In the genomic region with DNA sequence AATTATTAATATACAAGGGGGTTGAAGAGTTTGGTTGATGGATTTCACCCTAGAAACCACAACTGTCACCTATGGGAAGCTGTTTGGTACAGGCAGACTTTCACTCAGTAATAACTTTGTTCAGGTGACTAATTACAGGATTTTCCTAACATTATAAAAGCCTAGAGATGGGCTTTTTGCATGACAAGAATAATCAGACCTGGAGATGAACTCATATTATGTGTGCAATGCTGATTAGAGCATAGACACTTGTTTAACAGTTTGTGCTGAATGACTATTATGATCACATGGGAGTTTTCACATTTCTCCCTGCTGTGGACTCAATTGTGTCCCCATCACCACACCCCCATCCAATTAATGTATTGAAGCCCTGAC, we compare ENCODE assay signal across 18 cellular contexts.
A peak's percentile ranks its signal among the peaks of the same experiment; 100 is the strongest.
DNase-seq lines count a peak whose midpoint lies in the region; ATAC-seq, FAIRE-seq and TF ChIP-seq lines count a peak whose summit lies in the region.
"Had no signal": no experiment of that assay in that cellular context is flagged by ENCODE, and none has a peak within 500 bp of the region (broad histone marks: within the 10 kb centered on the region; RNA-seq: fewer than 3 reads in every experiment).

No MANE protein-coding gene starts in this region.

- no peaks in the 10 kb centered on the region for H3K9me3 ChIP-seq in endodermal cell (ENCODE audit: control insufficient read depth, low read length)
- H3K9me3 ChIP-seq: left lung had no signal

- H3K4me3 ChIP-seq in endodermal cell (ENCODE audit: low read length) = no peak overlapping the region
- H3K4me3 ChIP-seq: left lung had no signal

- DNase-seq in urothelium cell line (ENCODE audit: low spot score) = no peak
- no peak for DNase-seq in COLO829 (ENCODE audit: low spot score)
- DNase-seq in RKO (ENCODE audit: low spot score) = no peak
- no peak for DNase-seq in endodermal cell
- DNase-seq: activated CD4-positive, alpha-beta memory T cell treated with anti-CD3 and anti-CD28 coated beads, Interleukin-2, amount 10 ng/mL, durations not matched to agents 7 days and 5 days; DND-41; IMR-90; left lung; NCI-H187 treated with DMSO at 0.1 percent for 48 hours; occipital lobe; PC-3 had no signal

- ATAC-seq in GM18498 (IDR thresholded peaks at IDR 0.05; ENCODE audit: unreplicated experiment) = peak; percentile 17
- ATAC-seq in GM19397 (IDR thresholded peaks at IDR 0.05; ENCODE audit: unreplicated experiment) = peak; percentile 38
- peak; percentile 48 for ATAC-seq in HG02840 (IDR thresholded peaks at IDR 0.05; ENCODE audit: low FRiP score, unreplicated experiment)
- ATAC-seq in HG03460 (IDR thresholded peaks at IDR 0.05; ENCODE audit: unreplicated experiment) = peak; percentile 41
- ATAC-seq: left lung, PC-3 had no signal

- peaks cover 22% of the 10 kb centered on the region for H3K4me1 Mint-ChIP-seq in endodermal cell

- H3K27me3 Mint-ChIP-seq in endodermal cell (ENCODE audit: insufficient read depth) = no peaks in the 10 kb centered on the region
- H3K27me3 Mint-ChIP-seq: activated CD4-positive, alpha-beta memory T cell treated with anti-CD3 and anti-CD28 coated beads, Interleukin-2, amount 10 ng/mL, durations not matched to agents 7 days and 5 days had no signal

- no peaks in the 10 kb centered on the region for H3K9me3 Mint-ChIP-seq in endodermal cell
- H3K9me3 Mint-ChIP-seq: activated CD4-positive, alpha-beta memory T cell treated with anti-CD3 and anti-CD28 coated beads, Interleukin-2, amount 10 ng/mL, durations not matched to agents 7 days and 5 days; activated naive CD4-positive, alpha-beta T cell treated with anti-CD3 and anti-CD28 coated beads, Interleukin-2, amount 50 U/mL, for 72 hours; T-helper 1 cell treated with Interleukin-12 subunit alpha and Interleukin-12 subunit beta and Interleukin-4 antibody, amounts not matched to agents 30 μg/mL and 1 μg/mL, for 36 hours had no signal

- H3K27me3 ChIP-seq in endodermal cell (ENCODE audit: control insufficient read depth, insufficient read depth, low read length, poor library complexity, severe bottlenecking) = no peaks in the 10 kb centered on the region
- H3K27me3 ChIP-seq: left lung had no signal

- H3K4me1 ChIP-seq in endodermal cell (ENCODE audit: control insufficient read depth, insufficient read depth, low read length) = peaks cover 12% of the 10 kb centered on the region

- TF ChIP-seq CTCF in endodermal cell (conservative IDR thresholded peaks at IDR 0.05) = no peak

- no peak overlapping the region for H3K4me3 Mint-ChIP-seq in endodermal cell
- H3K4me3 Mint-ChIP-seq: activated CD4-positive, alpha-beta memory T cell treated with anti-CD3 and anti-CD28 coated beads, Interleukin-2, amount 10 ng/mL, durations not matched to agents 7 days and 5 days; T-helper 1 cell treated with Interleukin-12 subunit alpha and Interleukin-12 subunit beta and Interleukin-4 antibody, amounts not matched to agents 30 μg/mL and 1 μg/mL, for 36 hours had no signal

- H3K27ac ChIP-seq in endodermal cell (ENCODE audit: low read depth, low read length) = no peak overlapping the region

- no peak for FAIRE-seq in urothelium cell line (lab: Jason Lieb, UNC)
- FAIRE-seq: colon had no signal

- H3K36me3 ChIP-seq in endodermal cell (ENCODE audit: control insufficient read depth, insufficient read depth, low read length) = no peaks in the 10 kb centered on the region
- H3K36me3 ChIP-seq: left lung had no signal

- H3K27ac Mint-ChIP-seq in endodermal cell = no peak overlapping the region
- H3K27ac Mint-ChIP-seq: activated CD4-positive, alpha-beta memory T cell treated with anti-CD3 and anti-CD28 coated beads, Interleukin-2, amount 10 ng/mL, durations not matched to agents 7 days and 5 days; activated naive CD4-positive, alpha-beta T cell treated with anti-CD3 and anti-CD28 coated beads, Interleukin-2, amount 50 U/mL, for 72 hours; T-helper 1 cell treated with Interleukin-12 subunit alpha and Interleukin-12 subunit beta and Interleukin-4 antibody, amounts not matched to agents 30 μg/mL and 1 μg/mL, for 36 hours had no signal

- no peaks in the 10 kb centered on the region for H3K36me3 Mint-ChIP-seq in endodermal cell (ENCODE audit: low read depth)
- H3K36me3 Mint-ChIP-seq: activated naive CD4-positive, alpha-beta T cell treated with anti-CD3 and anti-CD28 coated beads, Interleukin-2, amount 50 U/mL, for 72 hours had no signal

- no peak overlapping the region for H3K9ac ChIP-seq in endodermal cell (ENCODE audit: extremely low read depth, low read length, poor library complexity, severe bottlenecking)
